Comparison of ENCODE assay signal across 8 cellular contexts in genomic region chr1:26542781-26543443, GRCh38. TPM values are rescaled to one million over a fixed set of nuclear protein-coding genes. Genes with fewer than 3 reads are reported as not detected.
DNase-seq lines count a peak whose midpoint lies in the region; ATAC-seq, FAIRE-seq and TF ChIP-seq lines count a peak whose summit lies in the region.

No MANE protein-coding gene starts in this region.

- no peak overlapping the region for H2AFZ ChIP-seq in HepG2 (ENCODE audit: low read length)

- TF ChIP-seq CTCF in liver (IDR thresholded peaks at IDR 0.05; ENCODE audit: low read depth, low read length, missing input control) = no peak
- TF ChIP-seq CTCF in HepG2 (CRISPR knock-in tag; IDR thresholded peaks at IDR 0.05) = no peak
- no peak for TF ChIP-seq CTCF in lower lobe of right lung (IDR thresholded peaks at IDR 0.05)
- no peak for TF ChIP-seq CTCF in chondrocyte (IDR thresholded peaks at IDR 0.05)

- H3K4me3 ChIP-seq in liver (ENCODE audit: low read depth in 1 of 3, low read length in 3 of 3) = no peak overlapping the region
- no peak overlapping the region for H3K4me3 ChIP-seq in HepG2 (replicated peaks in 1 of 3; ENCODE audit: insufficient read depth in 1 of 3, low read depth in 2 of 3, low read length in 3 of 3)
- H3K4me3 ChIP-seq in lower lobe of right lung = peak overlapping the region; percentile 43

- H3K4me1 ChIP-seq in liver (ENCODE audit: control insufficient read depth in 4 of 4, insufficient read depth in 4 of 4, low read length in 3 of 4) = peaks cover 0 to 3% (median under 1%) of the 10 kb centered on the region in 4 donors
- H3K4me1 ChIP-seq in HepG2 (ENCODE audit: insufficient read depth, low read length) = peaks cover 20% of the 10 kb centered on the region
- peaks cover 76% of the 10 kb centered on the region for H3K4me1 ChIP-seq in lower lobe of right lung

- H3K36me3 Mint-ChIP-seq in activated CD4-positive, alpha-beta memory T cell treated with anti-CD3 and anti-CD28 coated beads, Interleukin-2, amount 10 ng/mL, durations not matched to agents 7 days and 5 days (ENCODE audit: low read depth) = peaks cover 42% of the 10 kb centered on the region
- H3K36me3 Mint-ChIP-seq in chondrocyte (ENCODE audit: low read depth) = no peaks in the 10 kb centered on the region

- no peaks in the 10 kb centered on the region for H3K9me3 Mint-ChIP-seq in activated CD4-positive, alpha-beta memory T cell treated with anti-CD3 and anti-CD28 coated beads, Interleukin-2, amount 10 ng/mL, durations not matched to agents 7 days and 5 days
- H3K9me3 Mint-ChIP-seq in chondrocyte (ENCODE audit: low read depth) = no peaks in the 10 kb centered on the region

- POLR2A ChIA-PET in HepG2 (lab: Yijun Ruan, JAX) = no interaction called here
- POLR2A ChIA-PET in activated CD4-positive, alpha-beta memory T cell treated with anti-CD3 and anti-CD28 coated beads, Interleukin-2, amount 10 ng/mL, durations not matched to agents 7 days and 5 days (lab: Charles Lee) = interaction anchor here (0.8 to 6.7 kb wide), 22 partner anchors 8 to 323 kb away, joined by 3 to 88 read pairs (median 6); partner anchors contain the start of genes PIGV and RPS6KA1

- intact Hi-C loops in HepG2 (cut with micrococcal nuclease; ENCODE audit: unreplicated experiment) = no loop called here
- intact Hi-C loops in lower lobe of right lung (cut with DNase I) = no loop called here

- in situ Hi-C loops in HepG2 (cut with HindIII; ENCODE audit: extremely low pct_ligation_motif_present, low pct_unique_long_range_greater_than_20kb) = no loop called here

- H3K27me3 Mint-ChIP-seq in activated CD4-positive, alpha-beta memory T cell treated with anti-CD3 and anti-CD28 coated beads, Interleukin-2, amount 10 ng/mL, durations not matched to agents 7 days and 5 days = no peaks in the 10 kb centered on the region
- no peaks in the 10 kb centered on the region for H3K27me3 Mint-ChIP-seq in chondrocyte (ENCODE audit: low read depth)

- TF ChIP-seq POLR2A in HepG2 (IDR thresholded peaks at IDR 0.05; ENCODE audit: insufficient read depth in 1 of 2, low read depth in 2 of 2, low read length in 2 of 2) = no peak

- no peaks in the 10 kb centered on the region for H3K79me2 ChIP-seq in HepG2 (ENCODE audit: insufficient read depth, low read length)

- no TSS peak for BruUV-seq in HepG2 (replicated peaks; lab: Mats Ljungman, UMichigan)

- TF ChIP-seq RAD21 in liver (IDR thresholded peaks at IDR 0.05) (no peak), HepG2 (CRISPR knock-in tag; IDR thresholded peaks at IDR 0.05) (no peak)

- no peaks in the 10 kb centered on the region for H3K27me3 ChIP-seq in liver (ENCODE audit: control insufficient read depth in 4 of 4, insufficient read depth in 4 of 4, low read length in 3 of 4)
- H3K27me3 ChIP-seq in HepG2 (ENCODE audit: control insufficient read depth in 1 of 2, insufficient read depth in 2 of 2, low read length in 2 of 2) = no peaks in the 10 kb centered on the region
- H3K27me3 ChIP-seq in lower lobe of right lung (ENCODE audit: low read depth) = no peaks in the 10 kb centered on the region

- H3K9me3 ChIP-seq in liver (ENCODE audit: control insufficient read depth in 4 of 4, low read length in 3 of 4) (no peaks in the 10 kb centered on the region), HepG2 (ENCODE audit: low read length) (no peaks in the 10 kb centered on the region), lower lobe of right lung (no peaks in the 10 kb centered on the region)

- no peaks in the 10 kb centered on the region; the same call in 1 of the 2 replicates for H4K20me1 ChIP-seq in HepG2 (ENCODE audit: insufficient read depth, low read length)

- ATAC-seq in HepG2 (no peak), lower lobe of right lung (peak; percentile 1 to 5), GM18867 (IDR thresholded peaks at IDR 0.05; ENCODE audit: unreplicated experiment) (no peak)

- H3K36me3 ChIP-seq in liver (ENCODE audit: control insufficient read depth in 4 of 4, insufficient read depth in 3 of 4, low read depth in 1 of 4, low read length in 3 of 4) (no peaks in the 10 kb centered on the region), HepG2 (replicated peaks in 1 of 2; ENCODE audit: control insufficient read depth in 1 of 2, insufficient read depth in 2 of 2, low read length in 2 of 2) (peaks cover 14 to 17% of the 10 kb centered on the region in 2 experiments), lower lobe of right lung (peaks cover 20% of the 10 kb centered on the region)

- peak overlapping the region; percentile 96 for H3K27ac Mint-ChIP-seq in activated CD4-positive, alpha-beta memory T cell treated with anti-CD3 and anti-CD28 coated beads, Interleukin-2, amount 10 ng/mL, durations not matched to agents 7 days and 5 days
- no peak overlapping the region for H3K27ac Mint-ChIP-seq in chondrocyte (ENCODE audit: unreplicated experiment)

- CTCF ChIA-PET in HepG2 (lab: Yijun Ruan, JAX; ENCODE audit: low intra/inter-chr PET ratio, low total read pairs) = no interaction called here
- CTCF ChIA-PET in activated CD4-positive, alpha-beta memory T cell treated with anti-CD3 and anti-CD28 coated beads, Interleukin-2, amount 10 ng/mL, durations not matched to agents 7 days and 5 days (lab: Charles Lee) = interaction anchor here (1.1 to 6.2 kb wide), 7 partner anchors 10 to 322 kb away, joined by 3 to 89 read pairs (median 8); partner anchors contain the start of genes PIGV and RPS6KA1

- H3K4me1 Mint-ChIP-seq in activated CD4-positive, alpha-beta memory T cell treated with anti-CD3 and anti-CD28 coated beads, Interleukin-2, amount 10 ng/mL, durations not matched to agents 7 days and 5 days = peaks cover 95% of the 10 kb centered on the region
- peaks cover 2% of the 10 kb centered on the region for H3K4me1 Mint-ChIP-seq in chondrocyte (ENCODE audit: low read depth)

- H3K9ac ChIP-seq in liver (ENCODE audit: low read depth in 1 of 2, low read length in 2 of 2) (peak overlapping the region; percentile 1 to 34), HepG2 (ENCODE audit: insufficient read depth, low read depth, low read length) (no peak overlapping the region)

- peak overlapping the region; percentile 78 to 85 for H3K27ac ChIP-seq in liver (ENCODE audit: low read depth in 1 of 2, low read length in 2 of 2)
- no peak overlapping the region for H3K27ac ChIP-seq in HepG2 (ENCODE audit: extremely low read length, insufficient read depth, low read length)
- peak overlapping the region; percentile 87 for H3K27ac ChIP-seq in lower lobe of right lung

- H3K4me2 ChIP-seq in HepG2 (ENCODE audit: low read depth, low read length) = no peak overlapping the region

- DNase-seq in HepG2 (ENCODE audit: low spot score) (no peak), lower lobe of right lung (no peak), chondrocyte (ENCODE audit: low spot score) (no peak)
- no peak for DNase-seq in activated CD4-positive, alpha-beta memory T cell treated with anti-CD3 and anti-CD28 coated beads, Interleukin-2, amount 10 ng/mL, durations not matched to agents 7 days and 5 days
- no peak for DNase-seq in stimulated activated CD4-positive, alpha-beta T cell treated with anti-CD3 and anti-CD28 coated beads, Interleukin-4, amount 100 ng/mL, for 24 hours
- DNase-seq in effector CD4-positive, alpha-beta T cell = no peak

- FAIRE-seq in HepG2 (lab: Jason Lieb, UNC) = no peak

- peak overlapping the region; percentile 74 for H3K4me3 Mint-ChIP-seq in activated CD4-positive, alpha-beta memory T cell treated with anti-CD3 and anti-CD28 coated beads, Interleukin-2, amount 10 ng/mL, durations not matched to agents 7 days and 5 days
- H3K4me3 Mint-ChIP-seq in chondrocyte (ENCODE audit: unreplicated experiment) = no peak overlapping the region

- WGBS in liver = 84% methylated on average over 9 of the region's 9 CpGs
- 94% methylated on average over 8 of the region's 9 CpGs for WGBS in HepG2 (ENCODE audit: low lambda C conversion rate)

- TF ChIP-seq EP300 in HepG2 (IDR thresholded peaks at IDR 0.05; ENCODE audit: low read depth in 2 of 2, low read length in 2 of 2) = no peak
- TF ChIP-seq EP300 in HepG2 (CRISPR knock-in tag; IDR thresholded peaks at IDR 0.05; ENCODE audit: borderline replicate concordance) = no peak

TF ChIP-seq in liver, 16 proteins besides CTCF, POLR2A, EP300 and RAD21 (continues in another document):
- TF ChIP-seq EGR1 (IDR thresholded peaks at IDR 0.05; ENCODE audit: low read depth in 2 of 2) = no peak
- no peak for TF ChIP-seq FOXA2 (IDR thresholded peaks at IDR 0.05)
- no peak for TF ChIP-seq HNF4G (IDR thresholded peaks at IDR 0.05)

TF ChIP-seq in HepG2, 621 proteins besides CTCF, POLR2A, EP300 and RAD21 (continues in another document):
- TF ChIP-seq SP1 (IDR thresholded peaks at IDR 0.05) (no peak), SP1 (CRISPR knock-in tag; IDR thresholded peaks at IDR 0.05) (no peak), GATAD2A (CRISPR knock-in tag; IDR thresholded peaks at IDR 0.05) (no peak)

RNA-seq across cellular contexts. Expression of gene RPS6KA1, which starts 13.4 kb away (rescaled TPM):
- total RNA-seq in liver (10 to 100 TPM in 1 of 2 donors, 1 to 10 TPM in 1; 9.7 to 26.8 TPM), HepG2 (2016; rRNA removed; fragmentation: Illumina TruSeq; extraction: Trizol) (24.0 and 24.2 TPM in 2 replicates), lower lobe of right lung (140 TPM), chondrocyte (3.6 to 6.3 TPM (median 4.4 TPM) in 3 replicates)
- polyA plus RNA-seq in liver (1 to 10 TPM; 4.0 to 5.1 TPM), HepG2 (2011; rRNA removed) (19.6 and 22.1 TPM in 2 replicates)
- 6.4 and 8.1 TPM in 2 replicates for total RNA-seq in HepG2 (2016; cell fraction: cytosol; rRNA removed; fragmentation: Illumina TruSeq; extraction: Trizol; ENCODE audit: low read depth)
- total RNA-seq in HepG2 (2016; cell fraction: insoluble cytoplasmic fraction; rRNA removed; fragmentation: Illumina TruSeq; extraction: Trizol) = 23.3 and 24.8 TPM in 2 replicates
- 14.4 and 16.8 TPM in 2 replicates for total RNA-seq in HepG2 (2016; cell fraction: membrane; rRNA removed; fragmentation: Illumina TruSeq; extraction: Trizol)
- total RNA-seq in HepG2 (2016; cell fraction: nucleus; rRNA removed; fragmentation: Illumina TruSeq; extraction: Trizol) = 17.9 and 19.0 TPM in 2 replicates
- 15.0 and 20.1 TPM in 2 replicates for polyA plus RNA-seq in HepG2 (2011; cell fraction: cytosol; rRNA removed)
- polyA plus RNA-seq in HepG2 (2011; cell fraction: nucleus; rRNA removed) = 28.9 and 37.3 TPM in 2 replicates
- 14.7 and 15.4 TPM in 2 replicates for polyA plus RNA-seq in HepG2 (2012)
- polyA plus RNA-seq in HepG2 (2016; cell fraction: cytosol; fragmentation: Illumina TruSeq; extraction: Trizol; ENCODE audit: low read depth) = 4.1 and 4.3 TPM in 2 replicates
- polyA plus RNA-seq in HepG2 (2016; cell fraction: insoluble cytoplasmic fraction; fragmentation: Illumina TruSeq; extraction: Trizol; ENCODE audit: low read depth) = 20.9 and 24.6 TPM in 2 replicates
- 10.2 and 12.6 TPM in 2 replicates for polyA plus RNA-seq in HepG2 (2016; cell fraction: membrane; fragmentation: Illumina TruSeq; extraction: Trizol; ENCODE audit: low read depth)
- 28.1 and 28.2 TPM in 2 replicates for polyA plus RNA-seq in HepG2 (2016; cell fraction: nucleus; fragmentation: Illumina TruSeq; extraction: Trizol; ENCODE audit: insufficient read depth, low read depth)
- 43.2 and 122 TPM in 2 replicates for polyA minus RNA-seq in HepG2 (2011; rRNA and poly(A)+ RNA removed; ENCODE audit: low replicate concordance)
- polyA minus RNA-seq in HepG2 (2011; cell fraction: cytosol; rRNA and poly(A)+ RNA removed) = 22.6 TPM in 2 replicates
- 18.8 and 26.6 TPM in 2 replicates for polyA minus RNA-seq in HepG2 (2011; cell fraction: nucleus; rRNA and poly(A)+ RNA removed)
- 100 to 1,000 TPM; 170 to 175 TPM for total RNA-seq in activated CD4-positive, alpha-beta memory T cell treated with anti-CD3 and anti-CD28 coated beads, Interleukin-2, amount 10 ng/mL, durations not matched to agents 7 days and 5 days

Comparison
In these comparisons a context has a peak if more than half of its experiments do, and no peak if none do; other contexts are left out.
1. ATAC-seq: peak in lower lobe of right lung (2 of 2); none in HepG2 (single experiment) and GM18867 (single experiment).